ENCODE assay signal across 11 cellular contexts in genomic region chr2:45919711-45920111, GRCh38.
A peak's percentile ranks its signal among the peaks of the same experiment; 100 is the strongest.
DNase-seq lines count a peak whose midpoint lies in the region; ATAC-seq and TF ChIP-seq lines count a peak whose summit lies in the region.
"Had no signal": no experiment of that assay in that cellular context is flagged by ENCODE, and none has a peak within 500 bp of the region (broad histone marks: within the 10 kb centered on the region; RNA-seq: fewer than 3 reads in every experiment).

No MANE protein-coding gene starts in this region.

- no peak overlapping the region for H3K4me2 ChIP-seq in DND-41 (ENCODE audit: insufficient read depth, low read length)

- H3K9me3 Mint-ChIP-seq in endothelial cell (ENCODE audit: unreplicated experiment) = no peaks in the 10 kb centered on the region

- DNase-seq in DND-41 (no peak), HL-60 (ENCODE audit: low read depth in 1 of 2, low spot score in 1 of 2) (no peak), esophagus squamous epithelium (lab: John Stamatoyannopoulos, UW) (no peak), endothelial cell (ENCODE audit: low spot score) (no peak), SHP77 treated with DMSO at 0.1 percent for 48 hours (lab: John Stamatoyannopoulos, UW) (no peak), dermis blood vessel endothelial cell (no peak)
- DNase-seq: activated effector memory CD4-positive, alpha-beta T cell treated with anti-CD3 and anti-CD28 coated beads, Interleukin-2, amount 50 U/mL, for 16 hours; foreskin melanocyte had no signal

- H2AFZ ChIP-seq in DND-41 (ENCODE audit: low read depth, low read length) = no peak overlapping the region
- H2AFZ ChIP-seq: parathyroid adenoma had no signal

- H3K36me3 ChIP-seq in DND-41 (ENCODE audit: insufficient read depth, low read length) = no peaks in the 10 kb centered on the region
- no peaks in the 10 kb centered on the region for H3K36me3 ChIP-seq in esophagus squamous epithelium

- TF ChIP-seq CTCF in DND-41 (IDR thresholded peaks at IDR 0.05; ENCODE audit: borderline replicate concordance, extremely low read depth, low read length, poor library complexity, severe bottlenecking) = no peak
- no peak for TF ChIP-seq CTCF in HL-60 (IDR thresholded peaks at IDR 0.05; ENCODE audit: insufficient read depth, low read length)
- no peak for TF ChIP-seq CTCF in esophagus squamous epithelium (IDR thresholded peaks at IDR 0.05)
- TF ChIP-seq CTCF in endothelial cell (IDR thresholded peaks at IDR 0.05; ENCODE audit: unreplicated experiment) = no peak

- intact Hi-C loops in esophagus squamous epithelium (cut with DNase I) = no loop called here

- no peak for TF ChIP-seq POLR2A in esophagus squamous epithelium (IDR thresholded peaks at IDR 0.05)

- H3K4me1 ChIP-seq in DND-41 (ENCODE audit: insufficient read depth, low read length) (peaks cover 20% of the 10 kb centered on the region), esophagus squamous epithelium (peaks cover 12 to 42% (median 12%) of the 10 kb centered on the region in 3 donors)

- H3K9ac ChIP-seq in DND-41 (ENCODE audit: low read depth, low read length) = no peak overlapping the region
- H3K9ac ChIP-seq: parathyroid adenoma had no signal

- H3K27ac Mint-ChIP-seq in endothelial cell (ENCODE audit: unreplicated experiment) = no peak overlapping the region

- ATAC-seq in DND-41 (ENCODE audit: insufficient read depth, low read depth) (no peak), GM19395 (IDR thresholded peaks at IDR 0.05; ENCODE audit: unreplicated experiment) (peak; percentile 56), GM21529 (IDR thresholded peaks at IDR 0.05; ENCODE audit: unreplicated experiment) (no peak)

- H3K4me3 Mint-ChIP-seq in endothelial cell (ENCODE audit: unreplicated experiment) = no peak overlapping the region

- H3K9me3 ChIP-seq in DND-41 (ENCODE audit: insufficient read depth, low read length, severe bottlenecking) (no peaks in the 10 kb centered on the region), esophagus squamous epithelium (no peaks in the 10 kb centered on the region)

- WGBS in esophagus squamous epithelium, 2 donors = 32 to 57% methylated on average over 2 to 3 of the region's 3 CpGs

- H3K27ac ChIP-seq in DND-41 (ENCODE audit: low read length) (peak overlapping the region; percentile 64), HL-60 (replicated peaks) (peak overlapping the region; percentile 28; the same call in 1 of the 2 replicates), esophagus squamous epithelium (peak overlapping the region; percentile 43 to 73 (median 66))
- H3K27ac ChIP-seq: parathyroid adenoma had no signal

- H3K27me3 ChIP-seq in DND-41 (ENCODE audit: insufficient read depth, low read length, poor library complexity) = no peaks in the 10 kb centered on the region
- H3K27me3 ChIP-seq in HL-60 (ENCODE audit: insufficient read depth, poor library complexity, severe bottlenecking) = no peaks in the 10 kb centered on the region
- no peaks in the 10 kb centered on the region for H3K27me3 ChIP-seq in esophagus squamous epithelium

- H3K36me3 Mint-ChIP-seq in endothelial cell (ENCODE audit: low read depth, unreplicated experiment) = no peaks in the 10 kb centered on the region

- H3K4me1 Mint-ChIP-seq in endothelial cell (ENCODE audit: unreplicated experiment) = peaks cover 20% of the 10 kb centered on the region

- H3K27me3 Mint-ChIP-seq in endothelial cell (ENCODE audit: unreplicated experiment) = peaks cover 4% of the 10 kb centered on the region

- H4K20me1 ChIP-seq in DND-41 (ENCODE audit: insufficient read depth, low read length) = peaks cover 1% of the 10 kb centered on the region

- H3K79me2 ChIP-seq in DND-41 (ENCODE audit: insufficient read depth, low read length) = no peaks in the 10 kb centered on the region

- H3K4me3 ChIP-seq in DND-41 (ENCODE audit: low read depth in 1 of 2, low read length in 2 of 2) (no peak overlapping the region), HL-60 (replicated peaks; ENCODE audit: insufficient read depth, low read length) (no peak overlapping the region), esophagus squamous epithelium (no peak overlapping the region)
